In the genomic region with DNA sequence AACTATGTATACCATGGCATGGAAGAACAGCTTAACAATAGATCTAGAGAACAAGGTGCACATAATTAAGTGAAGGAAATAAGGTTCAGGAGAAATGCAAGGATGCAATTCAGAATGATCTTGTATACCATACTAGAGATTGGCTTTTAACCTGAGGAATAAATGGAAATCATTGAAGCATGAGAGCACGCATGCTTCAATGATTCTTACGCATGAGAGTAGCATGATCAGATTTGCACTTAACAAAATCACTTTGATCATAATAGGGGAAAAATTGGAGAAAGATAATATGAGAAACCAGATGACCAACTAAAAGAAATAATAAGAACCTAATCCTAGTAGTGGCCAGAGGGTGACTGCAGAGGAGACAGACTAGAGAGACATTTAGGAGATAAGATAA, we compare ENCODE assay signal across 16 cellular contexts.
"Had no signal": no experiment of that assay in that cellular context is flagged by ENCODE, and none has a peak within 500 bp of the region (broad histone marks: within the 10 kb centered on the region; RNA-seq: fewer than 3 reads in every experiment).

No MANE protein-coding gene starts in this region.

- H3K27ac Mint-ChIP-seq: memory B cell; natural killer cell treated with Interleukin-12 subunit alpha and Interleukin-12 subunit beta and Interleukin-15 and Interleukin-18, amount 100 ng/mL, for 72 hours; neural progenitor cell had no signal

- H3K4me3 Mint-ChIP-seq: memory B cell; natural killer cell treated with Interleukin-12 subunit alpha and Interleukin-12 subunit beta and Interleukin-15 and Interleukin-18, amount 100 ng/mL, for 72 hours; neural progenitor cell had no signal

- H3K9ac ChIP-seq: neural progenitor cell had no signal

- H3K4me3 ChIP-seq: colonic mucosa, left ventricle myocardium inferior, lower lobe of right lung, neural progenitor cell, ovary had no signal

- DNase-seq: colonic mucosa; dermis blood vessel endothelial cell; islet precursor cell; left ventricle myocardium inferior; lower lobe of right lung; midbrain; nucleus accumbens; ovary; right cardiac atrium; small intestine; stimulated activated CD4-positive, alpha-beta T cell treated with anti-CD3 and anti-CD28 coated beads, Interleukin-2, amount 100 ng/mL, for 48 hours; stimulated activated naive CD4-positive, alpha-beta T cell treated with Interleukin-2 at 50 U/mL for 16 hours; trophoblast cell had no signal

- H3K27me3 ChIP-seq: colonic mucosa, neural progenitor cell, ovary had no signal

- ATAC-seq: lower lobe of right lung; natural killer cell treated with Interleukin-12 subunit alpha and Interleukin-12 subunit beta and Interleukin-15 and Interleukin-18, amount 100 ng/mL, for 72 hours; right cardiac atrium had no signal

- H3K36me3 ChIP-seq: colonic mucosa, left ventricle myocardium inferior, lower lobe of right lung, neural progenitor cell, ovary had no signal

- H3K27ac ChIP-seq: colonic mucosa, left ventricle myocardium inferior, lower lobe of right lung, neural progenitor cell, ovary had no signal

- H3K36me3 Mint-ChIP-seq: memory B cell; natural killer cell treated with Interleukin-12 subunit alpha and Interleukin-12 subunit beta and Interleukin-15 and Interleukin-18, amount 100 ng/mL, for 72 hours; neural progenitor cell had no signal

- H3K4me1 ChIP-seq: colonic mucosa, left ventricle myocardium inferior, lower lobe of right lung, neural progenitor cell had no signal

- H3K27me3 Mint-ChIP-seq: memory B cell; natural killer cell treated with Interleukin-12 subunit alpha and Interleukin-12 subunit beta and Interleukin-15 and Interleukin-18, amount 100 ng/mL, for 72 hours had no signal

- H3K4me2 ChIP-seq: neural progenitor cell had no signal

- H3K9me3 ChIP-seq: colonic mucosa, left ventricle myocardium inferior, lower lobe of right lung, ovary had no signal

- H3K4me1 Mint-ChIP-seq: memory B cell, neural progenitor cell had no signal
